In the genomic region with DNA sequence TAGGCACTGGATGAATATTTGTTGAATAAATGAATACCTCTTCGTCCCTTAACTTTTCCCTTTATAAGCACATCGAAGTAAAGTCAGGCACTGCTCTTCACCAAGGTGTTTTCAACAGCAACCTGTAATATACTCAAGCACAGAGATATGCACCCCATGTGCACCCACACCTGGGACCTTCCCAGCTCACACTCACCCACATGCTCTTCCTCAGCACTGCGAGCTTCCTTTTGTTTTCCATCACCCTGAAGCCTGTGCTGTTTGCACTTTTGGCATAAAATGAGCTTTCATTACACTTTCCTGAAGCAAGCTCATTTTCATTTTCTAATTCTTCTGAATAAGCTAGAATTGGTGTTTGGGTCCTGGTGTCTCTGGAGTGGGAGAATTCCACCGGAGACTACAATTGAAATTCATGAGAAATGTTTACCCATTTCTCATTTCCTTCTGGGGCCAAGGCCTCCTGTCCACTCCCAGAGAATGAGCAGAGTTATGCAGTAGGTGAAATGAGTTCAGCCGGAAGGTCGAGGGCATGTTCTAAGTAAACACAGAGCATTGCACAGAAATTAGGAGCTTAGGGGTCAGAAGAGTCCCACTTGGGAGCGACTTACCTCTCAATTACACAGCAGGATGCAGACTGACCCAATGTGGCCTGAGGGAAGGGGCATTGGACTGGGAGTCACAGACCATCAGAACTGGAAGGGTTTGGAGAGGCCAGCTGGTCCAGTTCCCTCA, we compare ENCODE assay signal across 1 cellular context.
A peak's percentile ranks its signal among the peaks of the same experiment; 100 is the strongest.
TF ChIP-seq lines count a peak whose summit lies in the region.

No MANE protein-coding gene starts in this region.

TF ChIP-seq in liver, 16 proteins besides CTCF, POLR2A, EP300 and RAD21 (continued from another document):
- TF ChIP-seq, protein P1, sequence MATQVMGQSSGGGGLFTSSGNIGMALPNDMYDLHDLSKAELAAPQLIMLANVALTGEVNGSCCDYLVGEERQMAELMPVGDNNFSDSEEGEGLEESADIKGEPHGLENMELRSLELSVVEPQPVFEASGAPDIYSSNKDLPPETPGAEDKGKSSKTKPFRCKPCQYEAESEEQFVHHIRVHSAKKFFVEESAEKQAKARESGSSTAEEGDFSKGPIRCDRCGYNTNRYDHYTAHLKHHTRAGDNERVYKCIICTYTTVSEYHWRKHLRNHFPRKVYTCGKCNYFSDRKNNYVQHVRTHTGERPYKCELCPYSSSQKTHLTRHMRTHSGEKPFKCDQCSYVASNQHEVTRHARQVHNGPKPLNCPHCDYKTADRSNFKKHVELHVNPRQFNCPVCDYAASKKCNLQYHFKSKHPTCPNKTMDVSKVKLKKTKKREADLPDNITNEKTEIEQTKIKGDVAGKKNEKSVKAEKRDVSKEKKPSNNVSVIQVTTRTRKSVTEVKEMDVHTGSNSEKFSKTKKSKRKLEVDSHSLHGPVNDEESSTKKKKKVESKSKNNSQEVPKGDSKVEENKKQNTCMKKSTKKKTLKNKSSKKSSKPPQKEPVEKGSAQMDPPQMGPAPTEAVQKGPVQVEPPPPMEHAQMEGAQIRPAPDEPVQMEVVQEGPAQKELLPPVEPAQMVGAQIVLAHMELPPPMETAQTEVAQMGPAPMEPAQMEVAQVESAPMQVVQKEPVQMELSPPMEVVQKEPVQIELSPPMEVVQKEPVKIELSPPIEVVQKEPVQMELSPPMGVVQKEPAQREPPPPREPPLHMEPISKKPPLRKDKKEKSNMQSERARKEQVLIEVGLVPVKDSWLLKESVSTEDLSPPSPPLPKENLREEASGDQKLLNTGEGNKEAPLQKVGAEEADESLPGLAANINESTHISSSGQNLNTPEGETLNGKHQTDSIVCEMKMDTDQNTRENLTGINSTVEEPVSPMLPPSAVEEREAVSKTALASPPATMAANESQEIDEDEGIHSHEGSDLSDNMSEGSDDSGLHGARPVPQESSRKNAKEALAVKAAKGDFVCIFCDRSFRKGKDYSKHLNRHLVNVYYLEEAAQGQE (IDR thresholded peaks at IDR 0.05) = no peak
- TF ChIP-seq RXRA (IDR thresholded peaks at IDR 0.05) (peak; percentile 89 to 92), GABPA (IDR thresholded peaks at IDR 0.05 in 1 of 2, conservative IDR thresholded peaks at IDR 0.05 in 1 of 2) (no peak), JUND (IDR thresholded peaks at IDR 0.05) (peak in 1 of 2 donors; percentile 18), SP1 (IDR thresholded peaks at IDR 0.05) (peak; percentile 64), HNF4A (conservative IDR thresholded peaks at IDR 0.05) (peak; percentile 18 to 23), NR2F2 (IDR thresholded peaks at IDR 0.05) (peak; percentile 99), YY1 (IDR thresholded peaks at IDR 0.05) (no peak), FOXA2 (IDR thresholded peaks at IDR 0.05) (peak; percentile 61)
- TF ChIP-seq, protein P2, sequence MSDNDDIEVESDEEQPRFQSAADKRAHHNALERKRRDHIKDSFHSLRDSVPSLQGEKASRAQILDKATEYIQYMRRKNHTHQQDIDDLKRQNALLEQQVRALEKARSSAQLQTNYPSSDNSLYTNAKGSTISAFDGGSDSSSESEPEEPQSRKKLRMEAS (IDR thresholded peaks at IDR 0.05) = no peak
